ENCODE assay signal across 21 cellular contexts in the genomic region with DNA sequence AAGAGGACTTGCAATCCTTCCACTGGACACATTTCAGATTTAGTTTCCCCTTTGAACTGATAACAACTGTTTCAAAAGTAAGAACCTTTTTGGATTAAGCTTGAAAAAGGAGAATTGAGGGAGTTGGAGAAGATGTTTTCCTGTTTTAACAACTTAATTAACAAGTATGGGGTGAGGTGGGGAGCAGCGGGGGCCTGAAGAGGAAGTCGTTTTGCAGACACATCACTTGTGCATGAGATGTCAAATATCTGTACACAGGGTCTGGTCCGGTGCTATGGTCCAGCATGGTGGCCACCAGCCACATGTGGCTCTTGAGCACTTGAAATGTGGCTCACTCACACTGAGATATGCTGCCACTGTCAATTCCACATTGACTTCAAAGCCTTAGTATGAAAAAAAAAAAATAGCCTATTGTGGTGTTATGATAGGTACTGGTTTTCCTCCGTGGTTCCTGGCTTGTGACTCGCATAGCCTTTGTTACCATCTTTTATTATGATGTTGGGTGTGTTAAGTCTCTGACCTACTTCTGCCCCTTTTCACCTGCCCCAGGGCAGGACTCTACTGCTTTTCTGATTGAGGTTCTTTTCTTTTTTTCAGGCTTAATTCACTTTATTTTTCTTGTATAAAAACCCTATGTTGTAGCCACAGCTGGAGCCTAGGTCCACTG.
"Had no signal": no experiment of that assay in that cellular context is flagged by ENCODE, and none has a peak within 500 bp of the region (broad histone marks: within the 10 kb centered on the region; RNA-seq: fewer than 3 reads in every experiment).

No MANE protein-coding gene starts in this region.

- H3K9me3 Mint-ChIP-seq: brain, endodermal cell, WTC11 had no signal

- H3K27ac ChIP-seq: dorsolateral prefrontal cortex, epithelial cell of prostate, neutrophil, pancreas, right lobe of liver, testis, upper lobe of left lung had no signal

- H3K27ac Mint-ChIP-seq: activated CD4-positive, alpha-beta memory T cell treated with anti-CD3 and anti-CD28 coated beads for 36 hours; activated T-helper 2 cell treated with anti-CD3 and anti-CD28 coated beads, Interferon-gamma antibody, Interleukin-2, Interleukin-4, amounts not matched to agents 10 μg/mL and 5 μg/mL and 100 μg/mL, durations not matched to agents 14 hours and 24 hours and 36 hours; brain; endodermal cell; WTC11 had no signal

- H3K27me3 ChIP-seq: neutrophil, pancreas, right lobe of liver, testis, upper lobe of left lung had no signal

- H3K4me1 Mint-ChIP-seq: endodermal cell had no signal

- ATAC-seq: pancreas, right lobe of liver, WTC11 had no signal

- H3K36me3 ChIP-seq: neutrophil, pancreas, right lobe of liver, upper lobe of left lung had no signal

- DNase-seq: activated CD4-positive, alpha-beta memory T cell treated with anti-CD3 and anti-CD28 coated beads for 36 hours; activated CD4-positive, alpha-beta T cell treated with anti-CD3 and anti-CD28 coated beads for 4 hours; activated naive CD4-positive, alpha-beta T cell treated with Interleukin-2 at 50 U/mL for 16 hours; activated T-cell treated with anti-CD3 and anti-CD28 coated beads, Interleukin-2, amount 50 U/mL, for 1 hour; anterior cingulate cortex; central memory CD4-positive, alpha-beta T cell; dorsolateral prefrontal cortex; endodermal cell; foreskin fibroblast; mesendoderm; pancreas; right lobe of liver; stimulated activated CD4-positive, alpha-beta T cell treated with anti-CD3 and anti-CD28 coated beads, Interleukin-4, amount 100 ng/mL, for 1 hour; testis; upper lobe of left lung had no signal

- H3K4me2 ChIP-seq: smooth muscle cell had no signal

- H3K4me3 Mint-ChIP-seq: activated CD4-positive, alpha-beta memory T cell treated with anti-CD3 and anti-CD28 coated beads for 36 hours; brain; endodermal cell; WTC11 had no signal

- H3K4me3 ChIP-seq: dorsolateral prefrontal cortex, pancreas, right lobe of liver, smooth muscle cell, testis, upper lobe of left lung had no signal

- H3K4me1 ChIP-seq: pancreas, right lobe of liver, testis had no signal

- H3K9me3 ChIP-seq: neutrophil, pancreas, right lobe of liver, testis, upper lobe of left lung had no signal
